2 cellular contexts compared by ENCODE assay signal in the genomic region with DNA sequence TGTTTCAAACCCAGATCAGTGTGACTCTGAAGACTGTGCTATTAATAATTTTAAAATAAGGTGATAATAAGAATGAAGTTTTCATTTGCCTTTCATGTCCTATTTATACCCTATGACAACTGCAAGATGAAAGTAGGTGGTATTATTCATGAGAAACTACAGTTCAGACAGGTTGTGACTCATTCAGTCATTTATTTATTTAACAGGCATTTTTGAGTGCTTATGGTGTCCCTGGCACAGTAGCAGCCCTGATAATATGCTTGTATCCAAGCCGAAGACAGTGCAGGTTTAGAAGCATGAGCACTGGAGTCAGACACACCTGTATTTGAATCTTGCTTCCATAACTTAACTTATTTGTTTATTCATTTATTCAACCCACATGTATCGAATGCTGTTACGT.
TF ChIP-seq lines count a peak whose summit lies in the region.

No MANE protein-coding gene starts in this region.

TF ChIP-seq in endothelial cell of umbilical vein, 7 proteins besides CTCF, POLR2A, EP300 and RAD21 (continued from another document):
- TF ChIP-seq EZH2 (IDR thresholded peaks at IDR 0.05; ENCODE audit: borderline replicate concordance, low read depth, low read length, severe bottlenecking): no peak
- peak; percentile 87 for TF ChIP-seq JUN (IDR thresholded peaks at IDR 0.05; ENCODE audit: borderline replicate concordance, insufficient read depth, insufficient read length, low read depth)
- no peak for TF ChIP-seq POLR2AphosphoS5 (IDR thresholded peaks at IDR 0.05; ENCODE audit: insufficient read depth, low read depth, low read length)
- no peak for TF ChIP-seq MYC (IDR thresholded peaks at IDR 0.05; ENCODE audit: low read depth, low read length)
TF ChIP-seq in endothelial cell of umbilical vein: peak in this region for 2.

TF ChIP-seq in GM23338, 12 proteins besides CTCF, POLR2A, EP300 and RAD21:
- TF ChIP-seq, protein P1, sequence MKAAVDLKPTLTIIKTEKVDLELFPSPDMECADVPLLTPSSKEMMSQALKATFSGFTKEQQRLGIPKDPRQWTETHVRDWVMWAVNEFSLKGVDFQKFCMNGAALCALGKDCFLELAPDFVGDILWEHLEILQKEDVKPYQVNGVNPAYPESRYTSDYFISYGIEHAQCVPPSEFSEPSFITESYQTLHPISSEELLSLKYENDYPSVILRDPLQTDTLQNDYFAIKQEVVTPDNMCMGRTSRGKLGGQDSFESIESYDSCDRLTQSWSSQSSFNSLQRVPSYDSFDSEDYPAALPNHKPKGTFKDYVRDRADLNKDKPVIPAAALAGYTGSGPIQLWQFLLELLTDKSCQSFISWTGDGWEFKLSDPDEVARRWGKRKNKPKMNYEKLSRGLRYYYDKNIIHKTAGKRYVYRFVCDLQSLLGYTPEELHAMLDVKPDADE (IDR thresholded peaks at IDR 0.05): no peak
- no peak for TF ChIP-seq NANOG (IDR thresholded peaks at IDR 0.05; ENCODE audit: borderline replicate concordance)
